ENCODE assay signal across 9 cellular contexts in genomic region chr6:46044876-46045617, GRCh38. TPM values are rescaled to one million over a fixed set of nuclear protein-coding genes. Genes with fewer than 3 reads are reported as not detected.
A peak's percentile ranks its signal among the peaks of the same experiment; 100 is the strongest.
DNase-seq lines count a peak whose midpoint lies in the region; ATAC-seq and TF ChIP-seq lines count a peak whose summit lies in the region.
"Had no signal": no experiment of that assay in that cellular context is flagged by ENCODE, and none has a peak within 500 bp of the region (broad histone marks: within the 10 kb centered on the region; RNA-seq: fewer than 3 reads in every experiment).

No MANE protein-coding gene starts in this region.

- H3K9ac ChIP-seq in mammary epithelial cell (ENCODE audit: insufficient read depth, low read length) (no peak overlapping the region), mesendoderm (ENCODE audit: low read length) (no peak overlapping the region)

- H2AFZ ChIP-seq in mammary epithelial cell (ENCODE audit: low read depth, low read length), result no peak overlapping the region

- no peak overlapping the region for H3K27ac Mint-ChIP-seq in effector memory CD8-positive, alpha-beta T cell
- H3K27ac Mint-ChIP-seq: activated naive CD8-positive, alpha-beta T cell treated with anti-CD3 and anti-CD28 coated beads, Interleukin-2, amount 10 ng/mL, durations not matched to agents 7 days and 5 days had no signal

- no peak overlapping the region for H4K5ac ChIP-seq in mesendoderm (ENCODE audit: low read length)

- no peak overlapping the region for H2AK5ac ChIP-seq in mesendoderm (ENCODE audit: low read length)

- H3K9me3 ChIP-seq in mammary epithelial cell (replicated peaks; ENCODE audit: insufficient read depth, low read length), result no peaks in the 10 kb centered on the region

- H2BK15ac ChIP-seq in mesendoderm (replicated peaks; ENCODE audit: low read depth), result no peak overlapping the region

- H3K36me3 Mint-ChIP-seq in effector memory CD8-positive, alpha-beta T cell (ENCODE audit: insufficient read depth), result no peaks in the 10 kb centered on the region
- H3K36me3 Mint-ChIP-seq: activated naive CD8-positive, alpha-beta T cell treated with anti-CD3 and anti-CD28 coated beads, Interleukin-2, amount 10 ng/mL, durations not matched to agents 7 days and 5 days had no signal

- TF ChIP-seq RAD21 in Ishikawa (IDR thresholded peaks at IDR 0.05; ENCODE audit: low read depth), result no peak

- dilution Hi-C loops in mammary epithelial cell (cut with HindIII; ENCODE audit: low sequenced_read_pairs), result no loop called here

- H3K79me1 ChIP-seq in mesendoderm (ENCODE audit: low read length), result no peaks in the 10 kb centered on the region

- H3K4ac ChIP-seq in mesendoderm (ENCODE audit: low read depth, low read length), result no peak overlapping the region

- intact Hi-C loops in mammary epithelial cell (cut with micrococcal nuclease), result no loop called here

- no peak overlapping the region for H3K56ac ChIP-seq in mesendoderm (ENCODE audit: low read length)

- no peak overlapping the region for H3K4me3 ChIP-seq in AG04449 (ENCODE audit: low read depth, low read length)
- H3K4me3 ChIP-seq in mammary epithelial cell (replicated peaks in 1 of 3; ENCODE audit: insufficient read depth in 1 of 3, low read depth in 2 of 3, low read length in 3 of 3), result no peak overlapping the region
- no peak overlapping the region for H3K4me3 ChIP-seq in mesendoderm (ENCODE audit: low read length)

- H4K8ac ChIP-seq in mesendoderm (ENCODE audit: low read depth, low read length), result no peak overlapping the region

- no peak overlapping the region for H3K4me2 ChIP-seq in mammary epithelial cell (ENCODE audit: insufficient read depth, low read depth, low read length)
- H3K4me2 ChIP-seq in mesendoderm (ENCODE audit: low read length), result no peak overlapping the region

- H3K9me3 Mint-ChIP-seq in effector memory CD8-positive, alpha-beta T cell, result no peaks in the 10 kb centered on the region
- H3K9me3 Mint-ChIP-seq: activated naive CD8-positive, alpha-beta T cell treated with anti-CD3 and anti-CD28 coated beads, Interleukin-2, amount 10 ng/mL, durations not matched to agents 7 days and 5 days had no signal

- H3K18ac ChIP-seq in mesendoderm (ENCODE audit: low read length), result no peak overlapping the region

- CTCF ChIA-PET in AG04449 (lab: Yijun Ruan, JAX), result no interaction called here
- CTCF ChIA-PET in mammary epithelial cell (lab: Charles Lee; ENCODE audit: low non-redundant PET), result no interaction called here

- no peaks in the 10 kb centered on the region for H4K20me1 ChIP-seq in mammary epithelial cell (ENCODE audit: insufficient read depth, low read length)

- POLR2A ChIA-PET in AG04449 (lab: Yijun Ruan, JAX), result no interaction called here

- in situ Hi-C loops in mammary epithelial cell (cut with MboI; ENCODE audit: low sequenced_read_pairs in 2 of 2), result no loop called here

- no peak for ATAC-seq in effector memory CD8-positive, alpha-beta T cell (replicated peaks)

- DNase-seq in AG04449 (ENCODE audit: low read depth, low spot score) (peak; percentile 7), mammary epithelial cell (peak; percentile 90), mesendoderm (peak; percentile 54), NCI-H2029 treated with DMSO at 0.1 percent for 48 hours (lab: John Stamatoyannopoulos, UW) (no peak)
- no peak for DNase-seq in effector CD8-positive, alpha-beta T cell (lab: John Stamatoyannopoulos, UW)
- DNase-seq in effector memory CD8-positive, alpha-beta T cell, result no peak
- DNase-seq in activated effector memory CD4-positive, alpha-beta T cell treated with Interleukin-2 at 50 U/mL for 16 hours, result no peak
- DNase-seq: activated naive CD8-positive, alpha-beta T cell treated with anti-CD3 and anti-CD28 coated beads, Interleukin-2, amount 10 ng/mL, durations not matched to agents 7 days and 5 days had no signal

- H3K4me3 Mint-ChIP-seq in effector memory CD8-positive, alpha-beta T cell, result no peak overlapping the region
- H3K4me3 Mint-ChIP-seq: activated naive CD8-positive, alpha-beta T cell treated with anti-CD3 and anti-CD28 coated beads, Interleukin-2, amount 10 ng/mL, durations not matched to agents 7 days and 5 days had no signal

- no peak for TF ChIP-seq EP300 in Ishikawa (IDR thresholded peaks at IDR 0.05; ENCODE audit: borderline replicate concordance)

- H3K27ac ChIP-seq in mammary epithelial cell (ENCODE audit: insufficient read depth, low read depth, low read length) (peak overlapping the region; percentile 32), mesendoderm (ENCODE audit: low read depth, low read length) (no peak overlapping the region)

- no TSS peak for BruUV-seq in mammary epithelial cell (replicated peaks; lab: Mats Ljungman, UMichigan)

- H3K79me2 ChIP-seq in mammary epithelial cell (ENCODE audit: insufficient read depth, low read length), result no peaks in the 10 kb centered on the region
- H3K79me2 ChIP-seq in mesendoderm (ENCODE audit: control insufficient read depth, insufficient read depth, low read length), result no peaks in the 10 kb centered on the region

- H2BK5ac ChIP-seq in mesendoderm (ENCODE audit: low read length), result no peak overlapping the region

- H3K27me3 Mint-ChIP-seq in effector memory CD8-positive, alpha-beta T cell, result peaks cover 0 to 10% of the 10 kb centered on the region in 2 donors

- WGBS in mammary epithelial cell (ENCODE audit: low coverage, missing lambda C conversion rate), result 62% methylated on average over 4 of the region's 5 CpGs
- no CpG with 5 or more reads among the region's 5 CpGs for WGBS in mesendoderm (ENCODE audit: extremely low coverage, insufficient coverage, low lambda C conversion rate)

- H3K4me1 ChIP-seq in mammary epithelial cell (ENCODE audit: insufficient read depth, low read length), result no peaks in the 10 kb centered on the region
- peaks cover 10% of the 10 kb centered on the region for H3K4me1 ChIP-seq in mesendoderm (ENCODE audit: control insufficient read depth, low read depth, low read length)

- H3K27me3 ChIP-seq in mammary epithelial cell (ENCODE audit: insufficient read depth, low read length) (peaks cover 8% of the 10 kb centered on the region), mesendoderm (ENCODE audit: insufficient read depth, low read length, poor library complexity) (no peaks in the 10 kb centered on the region)

- H2BK120ac ChIP-seq in mesendoderm (ENCODE audit: low read depth, low read length), result no peak overlapping the region

- TF ChIP-seq CTCF in AG04449 (IDR thresholded peaks at IDR 0.05; ENCODE audit: insufficient read depth, low read length, missing control alignments) (no peak), mammary epithelial cell (conservative IDR thresholded peaks at IDR 0.05 in 1 of 2, IDR thresholded peaks at IDR 0.05 in 1 of 2; ENCODE audit: extremely low read depth in 1 of 2, insufficient read depth in 1 of 2, low read depth in 1 of 2, low read length in 2 of 2) (no peak)

- no peaks in the 10 kb centered on the region for H3K4me1 Mint-ChIP-seq in effector memory CD8-positive, alpha-beta T cell (ENCODE audit: low read depth in 2 of 2)

- H3K23ac ChIP-seq in mesendoderm (ENCODE audit: low read length), result no peak overlapping the region

- H3K36me3 ChIP-seq in mammary epithelial cell (ENCODE audit: insufficient read depth, low read length), result no peaks in the 10 kb centered on the region
- no peaks in the 10 kb centered on the region for H3K36me3 ChIP-seq in mesendoderm (ENCODE audit: control insufficient read depth, insufficient read depth, low read length)

TF ChIP-seq in Ishikawa, 13 proteins besides CTCF, POLR2A, EP300 and RAD21:
- TF ChIP-seq FOXM1 (IDR thresholded peaks at IDR 0.05; ENCODE audit: borderline replicate concordance, low read depth) (no peak), YY1 (IDR thresholded peaks at IDR 0.05; ENCODE audit: low read depth) (0 out of 2 replicates have a peak, but pooled peaks have one; percentile 20)

RNA-seq across cellular contexts. Expression of gene CLIC5, which starts 29.4 kb away (rescaled TPM):
- total RNA-seq in mammary epithelial cell, result not detected
- polyA plus RNA-seq in mammary epithelial cell, result not detected
- polyA minus RNA-seq in mammary epithelial cell, result not detected
- polyA plus RNA-seq in mesendoderm (2013, experiment 1 of 2), result 0.06 TPM
- 0.03 TPM for polyA plus RNA-seq in mesendoderm (2013, experiment 2 of 2)

Comparison
In these comparisons a context has a peak if more than half of its experiments do, and no peak if none do; other contexts are left out.
1. DNase-seq: peak in AG04449 (single experiment), mammary epithelial cell (single experiment) and mesendoderm (single experiment); none in effector CD8-positive, alpha-beta T cell (single experiment), effector memory CD8-positive, alpha-beta T cell (0 of 3), activated effector memory CD4-positive, alpha-beta T cell treated with Interleukin-2 at 50 U/mL for 16 hours (single experiment) and NCI-H2029 treated with DMSO at 0.1 percent for 48 hours (single experiment).